In genomic region chr1:200473698-200474371, GRCh38 we compare ENCODE assay signal across 8 cellular contexts.
DNase-seq lines count a peak whose midpoint lies in the region; ATAC-seq, FAIRE-seq and TF ChIP-seq lines count a peak whose summit lies in the region.

No MANE protein-coding gene starts in this region.

- H3K36me3 Mint-ChIP-seq in stimulated activated memory B cell treated with anti-CD40 and anti-IgM and Interleukin-4, amounts not matched to agents 10 μg/mL and 1 μg/mL and 100 μg/mL, for 72 hours = no peaks in the 10 kb centered on the region

- peak; percentile 68 for ATAC-seq in HG02943 (IDR thresholded peaks at IDR 0.05; ENCODE audit: low read depth, unreplicated experiment)
- ATAC-seq in stimulated activated memory B cell treated with anti-CD40 and anti-IgM and Interleukin-4, amounts not matched to agents 10 μg/mL and 1 μg/mL and 100 μg/mL, for 72 hours = peak; percentile 57

- no peaks in the 10 kb centered on the region for H3K9me3 Mint-ChIP-seq in stimulated activated memory B cell treated with anti-CD40 and anti-IgM and Interleukin-4, amounts not matched to agents 10 μg/mL and 1 μg/mL and 100 μg/mL, for 72 hours

- DNase-seq in stimulated activated CD4-positive, alpha-beta T cell treated with anti-CD3 and anti-CD28 coated beads, Interleukin-12 subunit alpha, Interleukin-12 subunit beta, amount 100 ng/mL, for 48 hours (ENCODE audit: low read depth in 2 of 3, low spot score in 1 of 3) = peak in 2 of 3 donors; percentile 10 to 16
- no peak for DNase-seq in stimulated activated CD4-positive, alpha-beta T cell treated with anti-CD3 and anti-CD28 coated beads, Interleukin-4, amount 100 ng/mL, for 1 hour
- DNase-seq in activated CD4-positive, alpha-beta T cell treated with anti-CD3 and anti-CD28 coated beads, Interleukin-2, amount 50 U/mL, for 48 hours = peak; percentile 34 to 48
- DNase-seq in midbrain (lab: John Stamatoyannopoulos, UW) (no peak), D721Med (ENCODE audit: insufficient read length, low spot score) (no peak), NCI-H2081 treated with DMSO at 0.1 percent for 48 hours (lab: John Stamatoyannopoulos, UW) (no peak)

- H3K27me3 Mint-ChIP-seq in stimulated activated memory B cell treated with anti-CD40 and anti-IgM and Interleukin-4, amounts not matched to agents 10 μg/mL and 1 μg/mL and 100 μg/mL, for 72 hours = no peaks in the 10 kb centered on the region

- no peak for TF ChIP-seq CTCF in D721Med (IDR thresholded peaks at IDR 0.05; ENCODE audit: insufficient read depth, missing control alignments)

- FAIRE-seq in D721Med (lab: Jason Lieb, UNC) = no peak

- no peak overlapping the region for H3K27ac Mint-ChIP-seq in stimulated activated memory B cell treated with anti-CD40 and anti-IgM and Interleukin-4, amounts not matched to agents 10 μg/mL and 1 μg/mL and 100 μg/mL, for 72 hours

- H3K4me3 Mint-ChIP-seq in stimulated activated memory B cell treated with anti-CD40 and anti-IgM and Interleukin-4, amounts not matched to agents 10 μg/mL and 1 μg/mL and 100 μg/mL, for 72 hours = peak overlapping the region; percentile 32

- peaks cover 15% of the 10 kb centered on the region for H3K4me1 Mint-ChIP-seq in stimulated activated memory B cell treated with anti-CD40 and anti-IgM and Interleukin-4, amounts not matched to agents 10 μg/mL and 1 μg/mL and 100 μg/mL, for 72 hours

Comparison
In these comparisons a context has a peak if more than half of its experiments do, and no peak if none do; other contexts are left out.
1. DNase-seq: peak in stimulated activated CD4-positive, alpha-beta T cell treated with anti-CD3 and anti-CD28 coated beads, Interleukin-12 subunit alpha, Interleukin-12 subunit beta, amount 100 ng/mL, for 48 hours (2 of 3) and activated CD4-positive, alpha-beta T cell treated with anti-CD3 and anti-CD28 coated beads, Interleukin-2, amount 50 U/mL, for 48 hours (2 of 2); none in stimulated activated CD4-positive, alpha-beta T cell treated with anti-CD3 and anti-CD28 coated beads, Interleukin-4, amount 100 ng/mL, for 1 hour (single experiment), midbrain (single experiment), D721Med (single experiment) and NCI-H2081 treated with DMSO at 0.1 percent for 48 hours (single experiment).